10 cellular contexts compared by ENCODE assay signal in genomic region chr3:138945646-138946553, GRCh38. TPM values are rescaled to one million over a fixed set of nuclear protein-coding genes. Genes with fewer than 3 reads are reported as not detected.
DNase-seq lines count a peak whose midpoint lies in the region; ATAC-seq and TF ChIP-seq lines count a peak whose summit lies in the region.
"Had no signal": no experiment of that assay in that cellular context is flagged by ENCODE, and none has a peak within 500 bp of the region (broad histone marks: within the 10 kb centered on the region; RNA-seq: fewer than 3 reads in every experiment).

No MANE protein-coding gene starts in this region.

- H3K4me1 Mint-ChIP-seq in T-helper 1 cell treated with Interleukin-12 subunit alpha and Interleukin-12 subunit beta and Interleukin-4 antibody, amounts not matched to agents 30 μg/mL and 1 μg/mL, for 36 hours (ENCODE audit: low read depth) = peaks cover 30% of the 10 kb centered on the region

- TF ChIP-seq CTCF in A673 (conservative IDR thresholded peaks at IDR 0.05; ENCODE audit: low read depth, low read length) (peak; percentile 22; the same call in 1 of the 2 replicates), GM12864 (IDR thresholded peaks at IDR 0.05; ENCODE audit: low read depth, low read length, missing control alignments) (peak; percentile 25), fibroblast of pulmonary artery (IDR thresholded peaks at IDR 0.05; ENCODE audit: low read length, missing control alignments) (peak; percentile 24), ovary (IDR thresholded peaks at IDR 0.05) (peak in 1 of 3 donors; percentile 7)

- peak overlapping the region; percentile 85 for H3K4me3 Mint-ChIP-seq in T-helper 1 cell treated with Interleukin-12 subunit alpha and Interleukin-12 subunit beta and Interleukin-4 antibody, amounts not matched to agents 30 μg/mL and 1 μg/mL, for 36 hours

- no peaks in the 10 kb centered on the region for H3K36me3 ChIP-seq in A673 (ENCODE audit: insufficient read depth, low read length, poor library complexity, severe bottlenecking)
- H3K36me3 ChIP-seq in ovary = no peaks in the 10 kb centered on the region

- WGBS in ovary, 3 donors = 0 to 1% (median 0%) methylated on average over 58 to 114 of the region's 114 CpGs

- peaks cover 5% of the 10 kb centered on the region for H3K36me3 Mint-ChIP-seq in T-helper 1 cell treated with Interleukin-12 subunit alpha and Interleukin-12 subunit beta and Interleukin-4 antibody, amounts not matched to agents 30 μg/mL and 1 μg/mL, for 36 hours (ENCODE audit: low read depth)

- CTCF ChIA-PET in A673 (lab: Charles Lee) = no interaction called here

- H3K27ac ChIP-seq in A673 (ENCODE audit: low read depth, low read length, poor library complexity, severe bottlenecking) (no peak overlapping the region), ovary (peak overlapping the region; percentile 94 to 100), substantia nigra (ENCODE audit: low read depth, low read length, poor library complexity, severe bottlenecking) (no peak overlapping the region)

- BruUV-seq in A673 (replicated peaks; lab: Mats Ljungman, UMichigan) = no TSS peak

- H3K4me1 ChIP-seq in A673 (ENCODE audit: insufficient read depth, low read length, poor library complexity, severe bottlenecking) (peaks cover 5% of the 10 kb centered on the region), ovary (ENCODE audit: insufficient read depth) (peaks cover 10% of the 10 kb centered on the region)

- H3K9me3 ChIP-seq in A673 (ENCODE audit: low read depth, low read length, poor library complexity, severe bottlenecking) (no peaks in the 10 kb centered on the region), ovary (no peaks in the 10 kb centered on the region)

- H3K27me3 ChIP-seq in A673 (replicated peaks; ENCODE audit: insufficient read depth, low read depth, low read length, poor library complexity) (peaks cover 98% of the 10 kb centered on the region), ovary (no peaks in the 10 kb centered on the region)

- no peak for ATAC-seq in HG03039 (IDR thresholded peaks at IDR 0.05; ENCODE audit: unreplicated experiment)
- ATAC-seq: HCT116 had no signal

- no peak for TF ChIP-seq EP300 in ovary (IDR thresholded peaks at IDR 0.05)

- H3K4me3 ChIP-seq in A673 (ENCODE audit: low read depth, low read length, poor library complexity, severe bottlenecking) (peak overlapping the region; percentile 38), GM12864 (ENCODE audit: low read depth, low read length) (no peak overlapping the region), fibroblast of pulmonary artery (replicated peaks; ENCODE audit: low read depth, low read length) (peak overlapping the region; percentile 43), ovary (peak overlapping the region; percentile 75)

- POLR2A ChIA-PET in A673 (lab: Charles Lee; ENCODE audit: low non-redundant PET) = no interaction called here

- TF ChIP-seq POLR2A in ovary (IDR thresholded peaks at IDR 0.05) = no peak

- peaks cover 82% of the 10 kb centered on the region for H3K27me3 Mint-ChIP-seq in T-helper 1 cell treated with Interleukin-12 subunit alpha and Interleukin-12 subunit beta and Interleukin-4 antibody, amounts not matched to agents 30 μg/mL and 1 μg/mL, for 36 hours (ENCODE audit: low read depth)

- H3K9me3 Mint-ChIP-seq in T-helper 1 cell treated with Interleukin-12 subunit alpha and Interleukin-12 subunit beta and Interleukin-4 antibody, amounts not matched to agents 30 μg/mL and 1 μg/mL, for 36 hours = no peaks in the 10 kb centered on the region

- DNase-seq in A673 (ENCODE audit: low spot score) = no peak
- no peak for DNase-seq in GM12864 (ENCODE audit: low read depth)
- DNase-seq in fibroblast of pulmonary artery (ENCODE audit: low read depth) = peak; percentile 38
- peak; percentile 41 to 70 (median 63) for DNase-seq in ovary
- no peak for DNase-seq in H4 (ENCODE audit: low spot score)
- no peak for DNase-seq in substantia nigra (lab: John Stamatoyannopoulos, UW)

- H3K27ac Mint-ChIP-seq in T-helper 1 cell treated with Interleukin-12 subunit alpha and Interleukin-12 subunit beta and Interleukin-4 antibody, amounts not matched to agents 30 μg/mL and 1 μg/mL, for 36 hours = no peak overlapping the region

- intact Hi-C loops in A673 (cut with micrococcal nuclease; ENCODE audit: unreplicated experiment) (no loop called here), ovary (cut with DNase I) (loop anchor here in 3 of 4 donors (2.0 to 10.0 kb wide), 4 partner anchors 169 to 379 kb away; no protein-coding TSS in a partner anchor)

RNA-seq across cellular contexts. Expression of gene FOXL2, which starts 1.0 kb away (rescaled TPM):
- total RNA-seq in A673 (2021) = not detected in 2 replicates
- 100 to 1,000 TPM in 4 of 7 donors, 10 to 100 TPM in 3; 35.4 to 184 (median 102) TPM for total RNA-seq in ovary
- 10 to 100 TPM; 22.7 to 61.2 TPM for polyA plus RNA-seq in ovary
- total RNA-seq in H4 (2014; rRNA removed; shearing (Covaris generic)) = 0.06 and 0.14 TPM in 2 replicates

RNA-seq across cellular contexts. Expression of gene FOXL2NB, which starts 1.1 kb away (rescaled TPM):
- total RNA-seq in A673 (2021) (not detected in 2 replicates), ovary (100 to 1,000 TPM in 2 of 7 donors, 10 to 100 TPM in 5; 35.8 to 137 (median 77.9) TPM)
- 10 to 100 TPM; 36.7 to 39.3 TPM for polyA plus RNA-seq in ovary
- total RNA-seq in H4 (2014; rRNA removed; shearing (Covaris generic)) = 1.9 and 3.4 TPM in 2 replicates
- total RNA-seq: glomerular endothelial cell had no signal

Comparison
In these comparisons a context has a peak if more than half of its experiments do, and no peak if none do; other contexts are left out.
1. DNase-seq: peak in fibroblast of pulmonary artery (single experiment) and ovary (5 of 5); none in A673 (single experiment), GM12864 (single experiment), H4 (single experiment) and substantia nigra (0 of 49).
2. H3K27ac ChIP-seq: peak in ovary (2 of 2); none in A673 (single experiment) and substantia nigra (single experiment).
3. RNA of gene FOXL2, which starts 1.0 kb away (total RNA-seq): 35.4 to 184 TPM in ovary; 0.06 to 0.14 TPM in H4 and not detected in A673; every median in the first group is over 10 times any median in the second.